22 cellular contexts compared by ENCODE assay signal in genomic region chr5:138841531-138841930, GRCh38. TPM values are rescaled to one million over a fixed set of nuclear protein-coding genes. Genes with fewer than 3 reads are reported as not detected.
DNase-seq lines count a peak whose midpoint lies in the region; ATAC-seq and TF ChIP-seq lines count a peak whose summit lies in the region.
"Had no signal": no experiment of that assay in that cellular context is flagged by ENCODE, and none has a peak within 500 bp of the region (broad histone marks: within the 10 kb centered on the region; RNA-seq: fewer than 3 reads in every experiment).

No MANE protein-coding gene starts in this region.

- no peaks in the 10 kb centered on the region for H3K9me3 ChIP-seq in adipocyte (ENCODE audit: control insufficient read depth, low read length)
- no peaks in the 10 kb centered on the region for H3K9me3 ChIP-seq in psoas muscle
- H3K9me3 ChIP-seq: A549, BE2C had no signal

- intact Hi-C loops in psoas muscle (cut with DNase I): no loop called here

- peaks cover 4% of the 10 kb centered on the region for H3K36me3 ChIP-seq in adipocyte (ENCODE audit: control insufficient read depth, insufficient read depth, low read length, severe bottlenecking)
- no peaks in the 10 kb centered on the region for H3K36me3 ChIP-seq in psoas muscle (ENCODE audit: insufficient read depth in 1 of 2, low read depth in 1 of 2)
- H3K36me3 ChIP-seq: BE2C had no signal

- WGBS in psoas muscle, 3 donors: 70 to 85% (median 85%) methylated on average over 2 of the region's 2 CpGs

- no peak for TF ChIP-seq CTCF in psoas muscle (IDR thresholded peaks at IDR 0.05)

- peak overlapping the region; percentile 46 for H3K27ac ChIP-seq in psoas muscle
- H3K27ac ChIP-seq: A549; BLaER1 treated with 17β-estradiol and CSF1 and Interleukin-3, amounts not matched to agents 10 nM and 100 nM had no signal

- H3K4me1 ChIP-seq in adipocyte (ENCODE audit: control insufficient read depth, insufficient read depth, low read length): peaks cover 57% of the 10 kb centered on the region
- peaks cover 63% of the 10 kb centered on the region for H3K4me1 ChIP-seq in psoas muscle

- no peaks in the 10 kb centered on the region for H3K27me3 ChIP-seq in adipocyte (replicated peaks; ENCODE audit: control insufficient read depth, insufficient read depth, low read length)
- H3K27me3 ChIP-seq in psoas muscle (ENCODE audit: insufficient read depth in 3 of 3, low read length in 2 of 3): no peaks in the 10 kb centered on the region
- H3K27me3 ChIP-seq: BE2C; BLaER1 treated with 17β-estradiol and CSF1 and Interleukin-3, amounts not matched to agents 10 nM and 100 nM had no signal

- DNase-seq in adipocyte (ENCODE audit: low read depth) (peak; percentile 31), fibroblast of gingiva (ENCODE audit: low read depth) (peak; percentile 52), psoas muscle (no peak)
- DNase-seq: 8988T; ACHN; AML-193; BE2C; Calu3; CD4-positive, alpha-beta T cell; CD8-positive, alpha-beta memory T cell; DMS53; DMS79 treated with DMSO at 0.1 percent for 48 hours; GF-D8; H9 had no signal

- H3K4me3 ChIP-seq in adipocyte (ENCODE audit: low read length) (no peak overlapping the region), psoas muscle (no peak overlapping the region)
- H3K4me3 ChIP-seq: A549; BLaER1 treated with 17β-estradiol and CSF1 and Interleukin-3, amounts not matched to agents 10 nM and 100 nM; GM23338 had no signal

- ATAC-seq in psoas muscle (no peak), HG03432 (IDR thresholded peaks at IDR 0.05; ENCODE audit: unreplicated experiment) (no peak), HG02885 (IDR thresholded peaks at IDR 0.05; ENCODE audit: poor library complexity, unreplicated experiment) (no peak), HG02852 (IDR thresholded peaks at IDR 0.05; ENCODE audit: unreplicated experiment) (no peak)
- ATAC-seq: A549, GM23338, HCT116 had no signal

- peak overlapping the region; percentile 68 for H3K9ac ChIP-seq in adipocyte (ENCODE audit: low read length)
- H3K9ac ChIP-seq: BLaER1 treated with 17β-estradiol and CSF1 and Interleukin-3, amounts not matched to agents 10 nM and 100 nM had no signal

RNA-seq across cellular contexts. Expression of gene LRRTM2, which starts 33.6 kb away (rescaled TPM):
- total RNA-seq in psoas muscle: under 1 TPM in 3 of 4 donors, not detected in 1; 0.19 to 0.28 (median 0.22) TPM
- polyA plus RNA-seq in psoas muscle: under 1 TPM; 0.03 to 0.21 (median 0.14) TPM
- total RNA-seq: Calu3; CD8-positive, alpha-beta memory T cell; G401; GM23338; H9 had no signal
- polyA plus RNA-seq: A549; CD8-positive, alpha-beta memory T cell had no signal

Comparison
In these comparisons a context has a peak if more than half of its experiments do, and no peak if none do; other contexts are left out.
1. DNase-seq: peak in adipocyte (single experiment) and fibroblast of gingiva (single experiment); none in psoas muscle (0 of 2).